In the genomic region with DNA sequence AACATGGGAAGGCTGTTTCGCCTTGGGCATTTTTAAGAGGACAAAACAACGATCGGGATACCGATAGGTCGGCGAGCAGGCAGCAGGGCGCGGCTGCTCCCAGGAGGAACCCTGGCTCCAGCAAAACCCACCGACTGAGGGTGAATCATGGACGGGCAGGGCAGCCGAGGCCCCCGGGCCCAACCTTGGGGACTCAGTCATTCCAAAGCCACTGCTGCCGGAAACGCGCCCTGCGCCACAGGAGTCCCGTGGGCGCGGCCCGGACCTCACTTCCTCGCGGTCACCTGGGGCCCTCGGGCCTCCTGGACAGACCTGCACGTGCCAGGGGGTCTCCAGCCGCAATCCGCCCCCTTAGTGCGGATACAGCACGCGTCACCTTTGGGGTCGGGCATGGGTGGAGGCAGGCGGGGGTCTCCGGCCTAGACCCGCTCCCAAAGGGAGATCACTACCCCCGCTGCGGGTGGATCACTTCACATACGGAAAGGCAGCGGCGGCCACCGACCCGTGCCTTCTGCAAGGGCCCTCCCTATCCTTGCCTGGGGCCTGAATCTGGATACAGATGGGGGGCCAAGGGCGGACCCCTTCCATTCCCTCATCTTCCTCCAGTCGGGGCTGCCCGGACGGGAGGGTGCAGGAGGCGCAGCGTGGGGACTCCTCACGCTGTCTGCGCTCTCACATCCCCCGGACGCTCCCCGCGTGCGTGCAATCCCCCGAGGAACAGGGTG, we compare ENCODE assay signal across 9 cellular contexts. TPM values are rescaled to one million over a fixed set of nuclear protein-coding genes. Genes with fewer than 3 reads are reported as not detected.
DNase-seq lines count a peak whose midpoint lies in the region; ATAC-seq lines count a peak whose summit lies in the region.
"Had no signal": no experiment of that assay in that cellular context is flagged by ENCODE, and none has a peak within 500 bp of the region (broad histone marks: within the 10 kb centered on the region; RNA-seq: fewer than 3 reads in every experiment).

No MANE protein-coding gene starts in this region.

- WGBS in GM23248 (ENCODE audit: low coverage in 1 of 2, low lambda C conversion rate in 2 of 2, missing lambda C conversion rate in 2 of 2), 2 experiments, result 0 to 2% methylated on average over 33 to 35 of the region's 54 CpGs

- in situ Hi-C loops in G401 (cut with HindIII; ENCODE audit: low sequenced_read_pairs) (no loop called here), GM23248 (cut with MboI) (no loop called here)

- peak overlapping the region; percentile 71; the same call in 1 of the 2 replicates for H2AFZ ChIP-seq in GM23248

- DNase-seq in G401 (ENCODE audit: low spot score) (peak; percentile 41), GM23248 (peak; percentile 85), LHCN-M2 (ENCODE audit: low read depth) (peak; percentile 56), cerebellum (ENCODE audit: low spot score) (peak; percentile 34), left colon (peak; percentile 77 to 84), GM19240 (ENCODE audit: insufficient read length, low spot score) (no peak)
- DNase-seq in activated CD4-positive, CD25-positive, alpha-beta regulatory T cell treated with anti-CD3 and anti-CD28 coated beads, Interleukin-2, amount 50 U/mL, for 16 hours (ENCODE audit: low read depth, low spot score), result peak; percentile 7
- peak; percentile 16 to 57 (median 36) for DNase-seq in stimulated activated CD4-positive, alpha-beta T cell treated with anti-CD3 and anti-CD28 coated beads, Interleukin-1b, Interleukin-23, amount 100 ng/mL, for 24 hours (ENCODE audit: low read depth in 4 of 4, low spot score in 1 of 4)

- no peaks in the 10 kb centered on the region for H3K9me3 ChIP-seq in GM23248 (ENCODE audit: low read depth)

- peaks cover 23% of the 10 kb centered on the region for H4K20me1 ChIP-seq in GM23248 (ENCODE audit: insufficient read depth)

- H3K79me2 ChIP-seq in GM23248 (ENCODE audit: insufficient read depth), result peaks cover 56% of the 10 kb centered on the region

- intact Hi-C loops in left colon (cut with DNase I, micrococcal nuclease), result no loop called here

- H3K9me2 ChIP-seq in GM23248 (ENCODE audit: insufficient read depth), result no peaks in the 10 kb centered on the region

- H3K36me3 ChIP-seq in GM23248 (ENCODE audit: low read depth), result peaks cover 7% of the 10 kb centered on the region

- peak; percentile 66 for ATAC-seq in left colon

- H3F3A ChIP-seq in GM23248 (ENCODE audit: insufficient read depth), result 0 out of 2 replicates have a peak, but pooled peaks cover 19% of the 10 kb centered on the region

- H3K9ac ChIP-seq in GM23248, result peak overlapping the region; percentile 95

- H3K4me1 ChIP-seq in GM23248 (ENCODE audit: insufficient read depth), result peaks cover 38% of the 10 kb centered on the region

- peak overlapping the region; percentile 88 for H3K4me2 ChIP-seq in GM23248 (ENCODE audit: unreplicated experiment)

- peak overlapping the region; percentile 96 for H3K27ac ChIP-seq in GM23248

- H3K4me3 ChIP-seq in GM23248, result peak overlapping the region; percentile 87

- no peaks in the 10 kb centered on the region for H3K27me3 ChIP-seq in GM23248 (replicated peaks; ENCODE audit: insufficient read depth)

RNA-seq across cellular contexts. Expression of a gene that starts 0.7 kb away (rescaled TPM):
- total RNA-seq in G401 (2014; rRNA removed; shearing (Covaris generic)), result 323 and 340 TPM in 2 replicates
- total RNA-seq in GM23248 (2014; rRNA removed; shearing (Covaris generic)), result 223 and 251 TPM in 2 replicates
- polyA plus RNA-seq in GM23248 (2016; fragmentation: Nextera tagmentation; extraction: Ambion mirVana), result 952 and 958 TPM in 2 replicates
- total RNA-seq in LHCN-M2 (2014; rRNA removed), result 243 and 247 TPM in 2 replicates
- 607 TPM for polyA plus RNA-seq in LHCN-M2 (2012)
- total RNA-seq in cerebellum, result 77.3 TPM
- total RNA-seq in left colon, result 100 to 1,000 TPM; 373 to 609 TPM

RNA-seq across cellular contexts. Expression of a gene that starts 47.6 kb away (rescaled TPM):
- total RNA-seq in G401 (2014; rRNA removed; shearing (Covaris generic)), result not detected in 2 replicates
- not detected in 2 replicates for total RNA-seq in GM23248 (2014; rRNA removed; shearing (Covaris generic))
- 0.09 TPM in 1 of 2 replicates, not detected in the other for polyA plus RNA-seq in GM23248 (2016; fragmentation: Nextera tagmentation; extraction: Ambion mirVana)
- total RNA-seq in LHCN-M2 (2014; rRNA removed) (not detected in 2 replicates), cerebellum (not detected), left colon (10 to 100 TPM; 54.3 to 62.0 TPM)
- polyA plus RNA-seq in LHCN-M2 (2012), result 0.04 TPM
- total RNA-seq: pulmonary artery endothelial cell had no signal

Comparison
In these comparisons a context has a peak if more than half of its experiments do, and no peak if none do; other contexts are left out.
1. RNA of a gene that starts 47.6 kb away (total RNA-seq): 54.3 to 62.0 TPM in left colon; not detected in cerebellum (single experiment), not detected in G401, not detected in GM23248 and not detected in LHCN-M2; every median in the first group is over 10 times any median in the second.